Comparison of ENCODE assay signal across 3 cellular contexts in the genomic region with DNA sequence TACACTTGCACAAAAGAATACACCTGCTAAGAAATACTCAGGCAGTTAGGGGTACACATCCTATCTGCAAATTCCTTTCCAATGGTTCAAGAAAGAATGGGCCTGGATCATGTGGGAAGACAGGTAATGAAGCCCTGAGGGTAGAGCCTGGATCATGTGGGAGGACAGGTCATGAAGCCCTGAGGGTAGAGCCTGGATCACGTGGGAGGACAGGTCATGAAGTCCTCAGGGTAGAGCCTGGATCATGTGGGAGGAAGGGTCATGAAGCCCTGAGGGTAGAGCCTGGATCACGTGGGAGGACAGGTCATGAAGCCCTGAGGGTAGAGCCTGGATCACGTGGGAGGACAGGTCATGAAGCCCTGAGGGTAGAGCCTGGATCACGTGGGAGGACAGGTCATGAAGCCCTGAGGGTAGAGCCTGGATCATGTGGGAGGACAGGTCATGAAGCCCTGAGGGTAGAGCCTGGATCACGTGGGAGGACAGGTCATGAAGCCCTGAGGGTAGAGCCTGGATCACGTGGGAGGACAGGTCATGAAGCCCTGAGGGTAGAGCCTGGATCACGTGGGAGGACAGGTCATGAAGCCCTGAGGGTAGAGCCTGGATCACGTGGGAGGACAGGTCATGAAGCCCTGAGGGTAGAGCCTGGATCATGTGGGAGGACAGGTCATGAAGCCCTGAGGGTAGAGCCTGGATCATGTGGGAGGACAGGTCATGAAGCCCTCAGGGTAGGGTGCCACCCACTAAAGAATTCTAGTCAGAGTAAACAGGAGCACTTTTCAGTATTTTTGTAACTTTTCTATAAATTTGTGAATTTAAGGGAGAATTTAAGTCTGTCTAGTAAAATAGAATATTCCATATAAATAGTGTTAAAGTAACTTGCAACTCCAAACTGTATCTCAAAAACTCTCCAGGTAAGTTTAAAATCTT. TPM values are rescaled to one million over a fixed set of nuclear protein-coding genes. Genes with fewer than 3 reads are reported as not detected.
"Had no signal": no experiment of that assay in that cellular context is flagged by ENCODE, and none has a peak within 500 bp of the region (broad histone marks: within the 10 kb centered on the region; RNA-seq: fewer than 3 reads in every experiment).

No MANE protein-coding gene starts in this region.

RNA-seq across cellular contexts. Expression of a gene that starts 45.8 kb away (rescaled TPM):
- total RNA-seq: IMR-90, M059J, SJSA1 had no signal
